20 cellular contexts compared by ENCODE assay signal in the genomic region with DNA sequence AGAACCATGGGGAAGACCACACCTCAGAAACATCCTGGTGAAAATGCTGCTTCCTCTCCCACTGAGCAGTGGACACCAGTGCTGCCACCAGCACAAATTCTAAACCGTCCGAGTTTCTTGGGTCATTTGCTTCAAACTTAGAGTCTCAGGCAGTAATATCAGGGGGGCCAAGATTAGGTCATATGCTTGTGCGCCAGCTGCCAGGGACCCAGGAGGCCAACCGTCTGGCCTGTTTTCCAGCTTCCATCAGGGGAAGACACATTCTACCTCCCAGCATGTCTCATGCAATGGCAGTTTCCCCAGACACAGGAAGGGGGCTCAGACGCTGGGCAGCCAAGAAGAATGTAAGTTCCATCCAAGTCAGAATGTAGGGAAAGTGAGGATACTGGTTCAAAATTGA.
"Had no signal": no experiment of that assay in that cellular context is flagged by ENCODE, and none has a peak within 500 bp of the region (broad histone marks: within the 10 kb centered on the region; RNA-seq: fewer than 3 reads in every experiment).

No MANE protein-coding gene starts in this region.

- H3K36me3 Mint-ChIP-seq: WTC11 had no signal

- H3K4me1 ChIP-seq: ascending aorta, testis had no signal

- H3K9me3 ChIP-seq: ascending aorta, esophagus muscularis mucosa, lower lobe of right lung, testis, upper lobe of right lung had no signal

- H3K4me3 ChIP-seq: ascending aorta, esophagus muscularis mucosa, lower lobe of right lung, SK-N-MC, skin epidermis, testis, upper lobe of right lung had no signal

- H3K27ac Mint-ChIP-seq: activated CD4-positive, alpha-beta memory T cell treated with anti-CD3 and anti-CD28 coated beads, Interleukin-2, amount 10 ng/mL, durations not matched to agents 7 days and 5 days; nephron; WTC11 had no signal

- H3K27me3 Mint-ChIP-seq: activated CD4-positive, alpha-beta memory T cell treated with anti-CD3 and anti-CD28 coated beads, Interleukin-2, amount 10 ng/mL, durations not matched to agents 7 days and 5 days; activated T-cell treated with anti-CD3 and anti-CD28 coated beads, Interleukin-2, amount 50 U/mL, for 24 hours had no signal

- H3K36me3 ChIP-seq: ascending aorta, esophagus muscularis mucosa, lower lobe of right lung, upper lobe of right lung had no signal

- H3K9me3 Mint-ChIP-seq: activated CD4-positive, alpha-beta memory T cell treated with anti-CD3 and anti-CD28 coated beads, Interleukin-2, amount 10 ng/mL, durations not matched to agents 7 days and 5 days; activated T-cell treated with anti-CD3 and anti-CD28 coated beads, Interleukin-2, amount 50 U/mL, for 24 hours; nephron; WTC11 had no signal

- H3K4me1 Mint-ChIP-seq: nephron, WTC11 had no signal

- H3K4me3 Mint-ChIP-seq: activated CD4-positive, alpha-beta memory T cell treated with anti-CD3 and anti-CD28 coated beads, Interleukin-2, amount 10 ng/mL, durations not matched to agents 7 days and 5 days; activated T-cell treated with anti-CD3 and anti-CD28 coated beads, Interleukin-2, amount 50 U/mL, for 24 hours; nephron; WTC11 had no signal

- DNase-seq: activated CD4-positive, alpha-beta memory T cell treated with anti-CD3 and anti-CD28 coated beads, Interleukin-2, amount 10 ng/mL, durations not matched to agents 7 days and 5 days; activated CD4-positive, alpha-beta T cell treated with anti-CD3 and anti-CD28 coated beads for 4 hours; activated effector memory CD4-positive, alpha-beta T cell treated with Interleukin-2 at 50 U/mL for 16 hours; activated naive CD4-positive, alpha-beta T cell treated with anti-CD3 and anti-CD28 coated beads, Interleukin-2, amount 50 U/mL, for 16 hours; activated T-cell treated with anti-CD3 and anti-CD28 coated beads, Interleukin-2, amount 50 U/mL, for 24 hours; cerebellar nuclear complex; effector CD4-positive, alpha-beta T cell; lower lobe of right lung; occipital lobe; posterior cingulate gyrus; retina; stimulated activated naive CD8-positive, alpha-beta T cell treated with anti-CD3 and anti-CD28 coated beads, Interleukin-15, Interleukin-2, amounts not matched to agents 100 U/mL and 50 U/mL, for 24 hours; testis; upper lobe of right lung had no signal

- ATAC-seq: lower lobe of right lung; stimulated activated naive CD8-positive, alpha-beta T cell treated with anti-CD3 and anti-CD28 coated beads, Interleukin-15, Interleukin-2, amounts not matched to agents 100 U/mL and 50 U/mL, for 24 hours; upper lobe of right lung; WTC11 had no signal

- H3K27me3 ChIP-seq: ascending aorta, esophagus muscularis mucosa, testis, upper lobe of right lung had no signal

- H3K27ac ChIP-seq: esophagus muscularis mucosa, lower lobe of right lung, SK-N-MC, testis, upper lobe of right lung had no signal
